Comparison of ENCODE assay signal across 33 cellular contexts in the genomic region with DNA sequence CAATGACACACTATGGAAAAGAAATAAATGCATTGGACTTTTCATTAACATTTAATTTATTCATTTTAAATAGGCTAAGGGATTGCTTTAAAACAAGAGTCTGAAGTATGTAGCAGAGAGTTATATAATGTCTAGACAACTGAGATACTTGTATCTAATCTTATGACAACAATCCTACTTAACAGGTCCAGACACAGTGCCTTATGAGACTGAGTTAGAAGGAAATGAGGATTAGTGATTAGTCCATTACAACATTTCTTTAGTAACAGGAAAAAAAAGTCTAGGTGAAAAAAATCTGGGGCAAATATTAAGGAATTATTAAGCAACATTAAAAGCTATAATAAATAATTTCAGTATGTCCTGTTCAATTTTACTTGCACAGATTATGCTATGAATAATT.
DNase-seq lines count a peak whose midpoint lies in the region; ATAC-seq, FAIRE-seq and TF ChIP-seq lines count a peak whose summit lies in the region.
"Had no signal": no experiment of that assay in that cellular context is flagged by ENCODE, and none has a peak within 500 bp of the region (broad histone marks: within the 10 kb centered on the region; RNA-seq: fewer than 3 reads in every experiment).

No MANE protein-coding gene starts in this region.

- TF ChIP-seq CTCF in GM12878 (IDR thresholded peaks at IDR 0.05 in 2 of 3, conservative IDR thresholded peaks at IDR 0.05 in 1 of 3; ENCODE audit: control insufficient read depth in 2 of 3, extremely low read depth in 1 of 3, insufficient read depth in 1 of 3, low read depth in 3 of 3, low read length in 3 of 3), result no peak

- no peak overlapping the region for H3K4me3 ChIP-seq in GM12878
- no peak overlapping the region for H3K4me3 ChIP-seq in small intestine (ENCODE audit: low read depth in 1 of 2, low read length in 2 of 2)
- H3K4me3 ChIP-seq: ascending aorta, BLaER1, coronary artery, lower lobe of right lung, Peyer's patch, right lobe of liver, thyroid gland had no signal

- TF ChIP-seq RAD21 in GM12878 (IDR thresholded peaks at IDR 0.05; ENCODE audit: insufficient read depth, low read depth, low read length), result no peak

- no peaks in the 10 kb centered on the region for H3K9me3 ChIP-seq in GM12878 (replicated peaks; ENCODE audit: control insufficient read depth, insufficient read depth, low read length)
- H3K9me3 ChIP-seq in small intestine (ENCODE audit: control insufficient read depth, low read depth), result no peaks in the 10 kb centered on the region
- H3K9me3 ChIP-seq: ascending aorta, BLaER1, lower lobe of right lung, Peyer's patch, right lobe of liver, thyroid gland had no signal

- RAD21 ChIA-PET in GM12878 (lab: Charles Lee; ENCODE audit: unreplicated experiment), result interaction anchor here (0.6 to 3.4 kb wide), 10 partner anchors 13 to 141 kb away, joined by 3 to 14 read pairs (median 4); no protein-coding TSS in a partner anchor

- DNase-seq in OCI-M1 (lab: John Stamatoyannopoulos, UW) (peak; percentile 28), GM12878 (ENCODE audit: low read depth, low spot score) (no peak), small intestine (no peak), DMS153 treated with DMSO at 0.1 percent for 48 hours (lab: John Stamatoyannopoulos, UW; ENCODE audit: unreplicated experiment) (no peak), ureter (ENCODE audit: low spot score) (no peak)
- DNase-seq in activated CD8-positive, alpha-beta memory T cell treated with anti-CD3 and anti-CD28 coated beads for 24 hours, result no peak
- DNase-seq: activated effector memory CD4-positive, alpha-beta T cell treated with Interleukin-2 at 50 U/mL for 16 hours; activated naive CD8-positive, alpha-beta T cell treated with anti-CD3 and anti-CD28 coated beads for 36 hours; activated T-cell treated with anti-CD3 and anti-CD28 coated beads for 4 hours; caudate nucleus; DMS153; effector memory CD4-positive, alpha-beta T cell; erythroblast; foreskin fibroblast; H7; head of caudate nucleus; lower lobe of right lung; NCI-H1436 treated with DMSO at 0.1 percent for 48 hours; NCI-H2081 treated with DMSO at 0.1 percent for 48 hours; NCI-H226; NCI-H526 treated with DMSO at 0.1 percent for 48 hours; Peyer's patch; posterior cingulate gyrus; right lobe of liver; SIG-M5; stimulated activated CD4-positive, alpha-beta T cell treated with anti-CD3 and anti-CD28 coated beads, Interleukin-4, amount 100 ng/mL, for 1 hour; thyroid gland had no signal

- no peak overlapping the region for H2AFZ ChIP-seq in GM12878 (ENCODE audit: control insufficient read depth, low read depth, low read length)

- no peak overlapping the region for H3K4me2 ChIP-seq in GM12878 (ENCODE audit: control insufficient read depth, insufficient read depth)
- H3K4me2 ChIP-seq: BLaER1 had no signal

- ATAC-seq in GM12878, result no peak
- ATAC-seq: HepG2, lower lobe of right lung, right lobe of liver had no signal

- no peaks in the 10 kb centered on the region for H3K79me2 ChIP-seq in GM12878 (ENCODE audit: control insufficient read depth, insufficient read depth, low read length)

- FAIRE-seq in GM12878 (lab: Jason Lieb, UNC) (peak; percentile 23), islet of Langerhans (lab: Jason Lieb, UNC) (peak; percentile 72), small intestine (lab: Jason Lieb, UNC) (peak; percentile 36)
- FAIRE-seq: GM12892, HepG2 had no signal

- POLR2A ChIA-PET in GM12878 (lab: Charles Lee), result interaction anchor here (1.3 kb wide), 1 partner anchor 13 kb away, joined by 3 read pairs; no protein-coding TSS in a partner anchor

- H3K36me3 ChIP-seq in GM12878 (ENCODE audit: control insufficient read depth in 2 of 2, insufficient read depth in 2 of 2, low read length in 1 of 2) (no peaks in the 10 kb centered on the region), small intestine (ENCODE audit: control insufficient read depth in 2 of 2, insufficient read depth in 2 of 2, low read length in 2 of 2) (no peaks in the 10 kb centered on the region)
- H3K36me3 ChIP-seq: ascending aorta, BLaER1, lower lobe of right lung, Peyer's patch, right lobe of liver, thyroid gland had no signal

- no peak overlapping the region for H3K9ac ChIP-seq in GM12878 (ENCODE audit: control insufficient read depth, insufficient read depth, low read length)
- H3K9ac ChIP-seq: BLaER1 had no signal

- H3K27me3 ChIP-seq in GM12878 (replicated peaks in 1 of 2; ENCODE audit: control insufficient read depth in 2 of 2, insufficient read depth in 2 of 2, low read length in 1 of 2), result no peaks in the 10 kb centered on the region
- H3K27me3 ChIP-seq in small intestine (ENCODE audit: control insufficient read depth in 2 of 2, insufficient read depth in 2 of 2, low read length in 2 of 2), result no peaks in the 10 kb centered on the region
- H3K27me3 ChIP-seq: ascending aorta, BLaER1, Peyer's patch, right lobe of liver, thyroid gland had no signal

- no peak for TF ChIP-seq EP300 in GM12878 (IDR thresholded peaks at IDR 0.05; ENCODE audit: borderline replicate concordance in 1 of 2, control insufficient read depth in 1 of 2, low read depth in 2 of 2, low read length in 2 of 2)

- in situ Hi-C loops in GM12878 (cut with MboI), result no loop called here

- H3K4me1 ChIP-seq in GM12878 (ENCODE audit: control insufficient read depth, insufficient read depth, low read length), result no peaks in the 10 kb centered on the region
- no peaks in the 10 kb centered on the region for H3K4me1 ChIP-seq in small intestine (ENCODE audit: control insufficient read depth in 2 of 2, insufficient read depth in 1 of 2, low read depth in 1 of 2, low read length in 1 of 2)
- H3K4me1 ChIP-seq: ascending aorta, BLaER1, lower lobe of right lung, Peyer's patch, thyroid gland had no signal

- SMC1A ChIA-PET in GM12878 (lab: Charles Lee; ENCODE audit: uncharacterized antibody, unreplicated experiment), result interaction anchor here (0.6 to 3.2 kb wide), 14 partner anchors 10 to 350 kb away, joined by 3 to 20 read pairs (median 6); no protein-coding TSS in a partner anchor

- intact Hi-C loops in GM12878 (cut with micrococcal nuclease; ENCODE audit: unreplicated experiment), result no loop called here

- CTCF ChIA-PET in GM12878 (lab: Yijun Ruan, JAX), result interaction anchor here (0.6 to 2.4 kb wide), 7 partner anchors 11 to 141 kb away, joined by 3 to 12 read pairs (median 3); no protein-coding TSS in a partner anchor

- BruUV-seq in GM12878 (replicated peaks; lab: Mats Ljungman, UMichigan), result no TSS peak

- TF ChIP-seq POLR2A in GM12878 (IDR thresholded peaks at IDR 0.05; ENCODE audit: low read depth, low read length), result no peak

- no peak overlapping the region for H3K27ac ChIP-seq in GM12878 (ENCODE audit: control insufficient read depth, insufficient read depth)
- no peak overlapping the region for H3K27ac ChIP-seq in small intestine (ENCODE audit: low read depth in 1 of 2, low read length in 1 of 2)
- H3K27ac ChIP-seq: ascending aorta, BLaER1, coronary artery, lower lobe of right lung, Peyer's patch, right lobe of liver, thyroid gland had no signal

- H4K20me1 ChIP-seq in GM12878 (ENCODE audit: control insufficient read depth, insufficient read depth), result no peaks in the 10 kb centered on the region
- H4K20me1 ChIP-seq: BLaER1 had no signal

TF ChIP-seq in GM12878, 131 proteins besides CTCF, POLR2A, EP300 and RAD21 (continues in another document):
- no peak for TF ChIP-seq YY1 (IDR thresholded peaks at IDR 0.05; ENCODE audit: low read depth, low read length)
- TF ChIP-seq NFIC (IDR thresholded peaks at IDR 0.05; ENCODE audit: low read depth, low read length), result no peak
- TF ChIP-seq ZBTB33 (IDR thresholded peaks at IDR 0.05), result no peak
- TF ChIP-seq RBBP5 (conservative IDR thresholded peaks at IDR 0.05), result no peak
- TF ChIP-seq ZNF207 (IDR thresholded peaks at IDR 0.05; ENCODE audit: borderline replicate concordance), result no peak
- no peak for TF ChIP-seq YBX1 (IDR thresholded peaks at IDR 0.05)
- TF ChIP-seq, protein P1, sequence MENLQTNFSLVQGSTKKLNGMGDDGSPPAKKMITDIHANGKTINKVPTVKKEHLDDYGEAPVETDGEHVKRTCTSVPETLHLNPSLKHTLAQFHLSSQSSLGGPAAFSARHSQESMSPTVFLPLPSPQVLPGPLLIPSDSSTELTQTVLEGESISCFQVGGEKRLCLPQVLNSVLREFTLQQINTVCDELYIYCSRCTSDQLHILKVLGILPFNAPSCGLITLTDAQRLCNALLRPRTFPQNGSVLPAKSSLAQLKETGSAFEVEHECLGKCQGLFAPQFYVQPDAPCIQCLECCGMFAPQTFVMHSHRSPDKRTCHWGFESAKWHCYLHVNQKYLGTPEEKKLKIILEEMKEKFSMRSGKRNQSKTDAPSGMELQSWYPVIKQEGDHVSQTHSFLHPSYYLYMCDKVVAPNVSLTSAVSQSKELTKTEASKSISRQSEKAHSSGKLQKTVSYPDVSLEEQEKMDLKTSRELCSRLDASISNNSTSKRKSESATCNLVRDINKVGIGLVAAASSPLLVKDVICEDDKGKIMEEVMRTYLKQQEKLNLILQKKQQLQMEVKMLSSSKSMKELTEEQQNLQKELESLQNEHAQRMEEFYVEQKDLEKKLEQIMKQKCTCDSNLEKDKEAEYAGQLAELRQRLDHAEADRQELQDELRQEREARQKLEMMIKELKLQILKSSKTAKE (IDR thresholded peaks at IDR 0.05; ENCODE audit: low read depth, poor library complexity, severe bottlenecking), result no peak
- TF ChIP-seq ETV6 (conservative IDR thresholded peaks at IDR 0.05 in 1 of 2, IDR thresholded peaks at IDR 0.05 in 1 of 2; ENCODE audit: borderline replicate concordance in 1 of 2, low read depth in 1 of 2), result no peak
- no peak for TF ChIP-seq CBFB (IDR thresholded peaks at IDR 0.05; ENCODE audit: low read depth)
- TF ChIP-seq PAX5 (IDR thresholded peaks at IDR 0.05; ENCODE audit: borderline replicate concordance, low read depth, low read length), result no peak
- TF ChIP-seq IKZF2 (IDR thresholded peaks at IDR 0.05), result no peak
